In genomic region chr18:56199580-56200320, GRCh38 we compare ENCODE assay signal across 18 cellular contexts.
A peak's percentile ranks its signal among the peaks of the same experiment; 100 is the strongest.
DNase-seq lines count a peak whose midpoint lies in the region; ATAC-seq, FAIRE-seq and TF ChIP-seq lines count a peak whose summit lies in the region.
"Had no signal": no experiment of that assay in that cellular context is flagged by ENCODE, and none has a peak within 500 bp of the region (broad histone marks: within the 10 kb centered on the region; RNA-seq: fewer than 3 reads in every experiment).

No MANE protein-coding gene starts in this region.

- H3K27ac ChIP-seq in IMR-90 (ENCODE audit: insufficient read depth, low read length) (peak overlapping the region; percentile 84), endodermal cell (ENCODE audit: low read depth, low read length) (no peak overlapping the region), mesenchymal stem cell (ENCODE audit: low read length, poor library complexity, severe bottlenecking) (no peak overlapping the region), small intestine (ENCODE audit: low read depth in 1 of 2, low read length in 1 of 2) (peak overlapping the region in 1 of 2 donors; percentile 43)
- H3K27ac ChIP-seq: BLaER1, gastroesophageal sphincter, WERI-Rb-1 had no signal

- BruUV-seq in IMR-90 (replicated peaks; lab: Mats Ljungman, UMichigan), result no TSS peak

- H2BK120ac ChIP-seq in IMR-90 (ENCODE audit: low read depth, low read length) (peak overlapping the region; percentile 92), mesenchymal stem cell (ENCODE audit: low read depth, low read length) (no peak overlapping the region)

- TF ChIP-seq CTCF in IMR-90 (conservative IDR thresholded peaks at IDR 0.05; ENCODE audit: low read depth, low read length) (no peak), endodermal cell (conservative IDR thresholded peaks at IDR 0.05) (no peak)

- H3K4ac ChIP-seq in IMR-90 (ENCODE audit: low read depth, low read length) (peak overlapping the region; percentile 73), mesenchymal stem cell (ENCODE audit: low read depth in 1 of 2, low read length in 2 of 2) (no peak overlapping the region)

- DNase-seq in IMR-90 (no peak), endodermal cell (no peak), mesenchymal stem cell (no peak), small intestine (peak; percentile 16), Kasumi-1 (lab: John Stamatoyannopoulos, UW) (no peak)
- DNase-seq in stimulated activated CD4-positive, alpha-beta T cell treated with anti-CD3 and anti-CD28 coated beads, Interleukin-2, amount 100 ng/mL, for 24 hours, result no peak
- DNase-seq: activated CD4-positive, alpha-beta memory T cell treated with anti-CD3 and anti-CD28 coated beads for 36 hours; activated naive CD4-positive, alpha-beta T cell treated with Interleukin-2 at 50 U/mL for 16 hours; aorta; NCI-H1105 treated with DMSO at 0.1 percent for 48 hours; NCI-H526 treated with DMSO at 0.1 percent for 48 hours; T-helper 2 cell; WERI-Rb-1 had no signal

- CTCF ChIA-PET in IMR-90 (lab: Yijun Ruan, JAX), result no interaction called here

- dilution Hi-C loops in IMR-90 (cut with HindIII; ENCODE audit: low sequenced_read_pairs, unreplicated experiment), result no loop called here

- H2BK15ac ChIP-seq in IMR-90 (ENCODE audit: low read depth, low read length) (peak overlapping the region; percentile 94), mesenchymal stem cell (ENCODE audit: low read depth, poor library complexity, severe bottlenecking) (no peak overlapping the region)

- H3K4me3 ChIP-seq in IMR-90 (ENCODE audit: insufficient read depth, low read depth, low read length), result no peak overlapping the region
- no peak overlapping the region for H3K4me3 ChIP-seq in endodermal cell (ENCODE audit: low read length)
- no peak overlapping the region for H3K4me3 ChIP-seq in mesenchymal stem cell (ENCODE audit: insufficient read depth in 1 of 2, low read depth in 1 of 2, low read length in 2 of 2)
- no peak overlapping the region for H3K4me3 ChIP-seq in small intestine (ENCODE audit: low read depth in 1 of 2, low read length in 2 of 2)
- H3K4me3 ChIP-seq: BLaER1, gastroesophageal sphincter had no signal

- peak overlapping the region; percentile 64 for H2AFZ ChIP-seq in IMR-90 (replicated peaks; ENCODE audit: low read length, poor library complexity)
- no peak overlapping the region for H2AFZ ChIP-seq in mesenchymal stem cell (ENCODE audit: low read depth, low read length)

- peaks cover 3% of the 10 kb centered on the region for H3K4me1 Mint-ChIP-seq in endodermal cell

- H3K9ac ChIP-seq in IMR-90 (ENCODE audit: low read depth, low read length) (no peak overlapping the region), endodermal cell (ENCODE audit: extremely low read depth, low read length, poor library complexity, severe bottlenecking) (no peak overlapping the region), mesenchymal stem cell (ENCODE audit: low read length) (peak overlapping the region; percentile 68)
- H3K9ac ChIP-seq: BLaER1 had no signal

- peak overlapping the region; percentile 87 for H4K91ac ChIP-seq in IMR-90 (ENCODE audit: insufficient read depth, low read depth, low read length)
- H4K91ac ChIP-seq in mesenchymal stem cell (ENCODE audit: low read length), result no peak overlapping the region

- no peaks in the 10 kb centered on the region for H3K27me3 ChIP-seq in IMR-90 (ENCODE audit: control insufficient read depth, insufficient read depth, low read length)
- no peaks in the 10 kb centered on the region for H3K27me3 ChIP-seq in endodermal cell (ENCODE audit: control insufficient read depth, insufficient read depth, low read length, poor library complexity, severe bottlenecking)
- H3K27me3 ChIP-seq in mesenchymal stem cell (ENCODE audit: control insufficient read depth in 1 of 2, insufficient read depth in 1 of 2, low read length in 2 of 2), result no peaks in the 10 kb centered on the region
- H3K27me3 ChIP-seq in small intestine (ENCODE audit: control insufficient read depth in 2 of 2, insufficient read depth in 2 of 2, low read length in 2 of 2), result no peaks in the 10 kb centered on the region
- H3K27me3 ChIP-seq: BLaER1, gastroesophageal sphincter had no signal

- H4K20me1 ChIP-seq in IMR-90 (ENCODE audit: insufficient read depth, low read length), result no peaks in the 10 kb centered on the region
- H4K20me1 ChIP-seq: BLaER1 had no signal

- H3K4me3 Mint-ChIP-seq in endodermal cell, result no peak overlapping the region
- H3K4me3 Mint-ChIP-seq: activated CD4-positive, alpha-beta memory T cell treated with anti-CD3 and anti-CD28 coated beads for 36 hours had no signal

- H3K36me3 ChIP-seq in IMR-90 (ENCODE audit: control insufficient read depth, insufficient read depth, low read length) (no peaks in the 10 kb centered on the region), endodermal cell (ENCODE audit: control insufficient read depth, insufficient read depth, low read length) (no peaks in the 10 kb centered on the region), mesenchymal stem cell (ENCODE audit: control insufficient read depth in 1 of 2, insufficient read depth in 2 of 2, low read depth in 1 of 2, low read length in 2 of 2) (no peaks in the 10 kb centered on the region), small intestine (ENCODE audit: control insufficient read depth in 2 of 2, insufficient read depth in 2 of 2, low read length in 2 of 2) (no peaks in the 10 kb centered on the region)
- H3K36me3 ChIP-seq: gastroesophageal sphincter, WERI-Rb-1 had no signal

- H2AK9ac ChIP-seq in IMR-90 (replicated peaks; ENCODE audit: low read depth, low read length, poor library complexity), result peak overlapping the region; percentile 62

- H3K14ac ChIP-seq in IMR-90 (replicated peaks; ENCODE audit: low read depth, low read length) (peak overlapping the region; percentile 78), mesenchymal stem cell (ENCODE audit: low read length in 2 of 2) (peak overlapping the region in 1 of 2 experiments; percentile 86)

- in situ Hi-C loops in IMR-90 (cut with MboI; ENCODE audit: low sequenced_read_pairs), result no loop called here

- H3K18ac ChIP-seq in IMR-90 (ENCODE audit: low read depth, low read length) (peak overlapping the region; percentile 91), mesenchymal stem cell (ENCODE audit: low read depth in 1 of 2, low read length in 2 of 2) (peak overlapping the region in 1 of 2 experiments; percentile 82)

- H3K36me3 Mint-ChIP-seq in endodermal cell (ENCODE audit: low read depth), result no peaks in the 10 kb centered on the region
- H3K36me3 Mint-ChIP-seq: activated CD4-positive, alpha-beta memory T cell treated with anti-CD3 and anti-CD28 coated beads for 36 hours had no signal

- no peak for TF ChIP-seq POLR2A in IMR-90 (IDR thresholded peaks at IDR 0.05; ENCODE audit: low read depth, low read length)

- peaks cover 5% of the 10 kb centered on the region for H3K9me3 Mint-ChIP-seq in endodermal cell

- peaks cover 7% of the 10 kb centered on the region for H3K9me1 ChIP-seq in IMR-90 (ENCODE audit: insufficient read depth, low read length)

- H4K8ac ChIP-seq in IMR-90 (ENCODE audit: low read depth in 2 of 2, low read length in 2 of 2) (peak overlapping the region; percentile 79 to 84), mesenchymal stem cell (ENCODE audit: low read length) (no peak overlapping the region)

- POLR2A ChIA-PET in IMR-90 (lab: Charles Lee; ENCODE audit: unreplicated experiment), result no interaction called here

- H3K27me3 Mint-ChIP-seq in endodermal cell (ENCODE audit: insufficient read depth), result no peaks in the 10 kb centered on the region
- H3K27me3 Mint-ChIP-seq: activated CD4-positive, alpha-beta memory T cell treated with anti-CD3 and anti-CD28 coated beads for 36 hours had no signal

- H2BK12ac ChIP-seq in mesenchymal stem cell (ENCODE audit: low read length in 2 of 2), result peak overlapping the region in 1 of 2 experiments; percentile 31

- 100% methylated on average over 2 of the region's 8 CpGs; no CpG with 5 or more reads in 1 of the 2 experiments for WGBS in IMR-90 (ENCODE audit: extremely low coverage in 2 of 2, insufficient read length in 1 of 2), 2 experiments
- WGBS in endodermal cell (ENCODE audit: insufficient coverage in 1 of 2, insufficient read length in 1 of 2), 2 experiments, result 88 to 91% methylated on average over 8 of the region's 8 CpGs
- 65% methylated on average over 7 of the region's 8 CpGs for WGBS in mesenchymal stem cell
- WGBS in small intestine, 3 donors, result 46 to 64% (median 54%) methylated on average over 8 of the region's 8 CpGs

- H2BK20ac ChIP-seq in IMR-90 (ENCODE audit: low read depth, low read length), result peak overlapping the region; percentile 90

- intact Hi-C loops in IMR-90 (cut with micrococcal nuclease), result loop anchor here (2.0 kb wide), 1 partner anchor 51 kb away; no protein-coding TSS in a partner anchor

- H2AK5ac ChIP-seq in IMR-90 (ENCODE audit: low read depth, low read length) (peak overlapping the region; percentile 93), mesenchymal stem cell (ENCODE audit: low read length, severe bottlenecking) (no peak overlapping the region)

- H3K56ac ChIP-seq in IMR-90 (ENCODE audit: extremely low read depth, insufficient read depth, low read length), result peak overlapping the region; percentile 61

- peak overlapping the region; percentile 23; the same call in 1 of the 2 replicates for H3K4me2 ChIP-seq in IMR-90 (ENCODE audit: low read depth, low read length)
- H3K4me2 ChIP-seq in mesenchymal stem cell (ENCODE audit: low read length, poor library complexity, severe bottlenecking), result no peak overlapping the region
- H3K4me2 ChIP-seq: BLaER1 had no signal

- H3K23ac ChIP-seq in IMR-90 (ENCODE audit: low read depth, low read length), result peak overlapping the region; percentile 73
- H3K23ac ChIP-seq in mesenchymal stem cell (ENCODE audit: low read length in 2 of 2), result no peak overlapping the region

- H3K4me1 ChIP-seq in IMR-90 (ENCODE audit: control insufficient read depth, insufficient read depth, low read length) (peaks cover 15% of the 10 kb centered on the region), endodermal cell (ENCODE audit: control insufficient read depth, insufficient read depth, low read length) (no peaks in the 10 kb centered on the region), mesenchymal stem cell (ENCODE audit: control insufficient read depth, insufficient read depth, low read depth, low read length) (no peaks in the 10 kb centered on the region), small intestine (ENCODE audit: control insufficient read depth in 2 of 2, insufficient read depth in 1 of 2, low read depth in 1 of 2, low read length in 1 of 2) (no peaks in the 10 kb centered on the region)

- H3K27ac Mint-ChIP-seq in endodermal cell, result peak overlapping the region; percentile 24
- H3K27ac Mint-ChIP-seq: activated CD4-positive, alpha-beta memory T cell treated with anti-CD3 and anti-CD28 coated beads for 36 hours had no signal

- H3K79me1 ChIP-seq in IMR-90 (ENCODE audit: low read depth in 1 of 2, low read length in 2 of 2) (no peaks in the 10 kb centered on the region), mesenchymal stem cell (replicated peaks; ENCODE audit: low read length, poor library complexity, severe bottlenecking) (no peaks in the 10 kb centered on the region)

- peak overlapping the region; percentile 96 for H2BK5ac ChIP-seq in IMR-90 (ENCODE audit: low read depth, low read length, poor library complexity, severe bottlenecking)
- no peak overlapping the region for H2BK5ac ChIP-seq in mesenchymal stem cell (ENCODE audit: low read depth, low read length, poor library complexity, severe bottlenecking)

- FAIRE-seq in small intestine (lab: Jason Lieb, UNC), result no peak
- FAIRE-seq: colon, endometrium had no signal

- ATAC-seq in IMR-90 (ENCODE audit: low read depth) (no peak; the same call in 1 of the 2 replicates), GM19023 (IDR thresholded peaks at IDR 0.05; ENCODE audit: unreplicated experiment) (no peak)
- ATAC-seq: gastroesophageal sphincter had no signal

- H3K9me3 ChIP-seq in IMR-90 (ENCODE audit: control insufficient read depth, insufficient read depth, low read length) (peaks cover 9% of the 10 kb centered on the region), endodermal cell (ENCODE audit: control insufficient read depth, low read length) (peaks cover 6% of the 10 kb centered on the region), mesenchymal stem cell (ENCODE audit: control insufficient read depth, low read length) (peaks cover 11% of the 10 kb centered on the region), small intestine (ENCODE audit: control insufficient read depth, low read depth) (no peaks in the 10 kb centered on the region)

- peak overlapping the region; percentile 84 for H4K5ac ChIP-seq in IMR-90 (ENCODE audit: low read depth, low read length)

- no peak for TF ChIP-seq RAD21 in IMR-90 (IDR thresholded peaks at IDR 0.05; ENCODE audit: low read length)
